Comparison of ENCODE assay signal across 8 cellular contexts in the genomic region with DNA sequence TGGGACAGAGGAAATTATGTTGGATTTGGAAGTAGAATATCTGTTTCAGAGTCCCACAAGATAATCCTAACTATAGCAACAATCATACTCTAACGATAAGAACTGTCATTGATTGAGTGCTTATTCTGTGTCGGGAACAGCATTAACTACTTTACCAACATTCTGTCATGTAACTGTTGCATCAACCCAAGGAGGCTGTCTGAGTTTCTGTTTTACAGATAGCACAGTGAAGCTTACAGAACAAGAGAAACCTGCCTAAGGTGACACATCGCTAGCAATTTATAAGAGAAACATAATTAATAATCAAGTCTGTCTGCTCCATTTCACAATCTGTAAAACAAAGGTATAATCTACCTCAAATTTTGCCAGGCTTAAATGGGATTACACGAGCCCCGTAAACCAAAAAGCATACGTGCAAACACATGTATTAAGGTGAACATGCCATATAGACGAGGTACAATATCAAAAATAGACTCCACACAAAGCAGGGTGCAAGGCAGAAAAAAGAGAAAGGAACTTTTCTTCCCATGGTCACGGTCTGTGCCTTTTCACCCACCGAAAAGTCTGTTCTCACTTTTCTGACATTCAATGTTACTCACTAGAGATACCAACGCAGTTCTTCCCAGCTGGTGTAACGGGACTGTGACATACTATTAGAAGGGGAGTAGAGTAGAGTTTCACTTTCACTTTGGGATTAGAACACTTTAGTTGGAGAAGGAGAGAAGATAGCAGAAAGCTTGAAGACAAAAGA. TPM values are rescaled to one million over a fixed set of nuclear protein-coding genes. Genes with fewer than 3 reads are reported as not detected.
A peak's percentile ranks its signal among the peaks of the same experiment; 100 is the strongest.
DNase-seq lines count a peak whose midpoint lies in the region; ATAC-seq and TF ChIP-seq lines count a peak whose summit lies in the region.

No MANE protein-coding gene starts in this region.

- no peak overlapping the region for H3K27ac ChIP-seq in ovary

- no peak for TF ChIP-seq EP300 in ovary (IDR thresholded peaks at IDR 0.05)

- H3K9me3 ChIP-seq in ovary = no peaks in the 10 kb centered on the region

- peak; percentile 39 for DNase-seq in DMS53 (lab: John Stamatoyannopoulos, UW)
- DNase-seq in MV-4-11 (lab: John Stamatoyannopoulos, UW) = peak; percentile 11
- peak; percentile 46 for DNase-seq in epithelial cell of esophagus (ENCODE audit: low read depth)
- no peak for DNase-seq in ovary
- no peak for DNase-seq in globus pallidus (ENCODE audit: low spot score)
- DNase-seq in DMS153 (lab: John Stamatoyannopoulos, UW) = no peak

- no peak overlapping the region for H3K4me3 ChIP-seq in epithelial cell of esophagus (ENCODE audit: low read length)
- H3K4me3 ChIP-seq in ovary = peak overlapping the region; percentile 31

- no peak for ATAC-seq in HG02970 (IDR thresholded peaks at IDR 0.05; ENCODE audit: low FRiP score, unreplicated experiment)
- no peak for ATAC-seq in HG03460 (IDR thresholded peaks at IDR 0.05; ENCODE audit: unreplicated experiment)

- WGBS in ovary, 3 donors = 59 to 71% (median 70%) methylated on average over 11 of the region's 11 CpGs

- no peaks in the 10 kb centered on the region for H3K4me1 ChIP-seq in ovary (ENCODE audit: insufficient read depth)

- TF ChIP-seq CTCF in epithelial cell of esophagus (IDR thresholded peaks at IDR 0.05; ENCODE audit: insufficient read depth, low read depth, low read length, missing control alignments) (no peak), ovary (IDR thresholded peaks at IDR 0.05) (no peak)

- H3K36me3 ChIP-seq in ovary = no peaks in the 10 kb centered on the region

- H3K27me3 ChIP-seq in ovary = no peaks in the 10 kb centered on the region

- intact Hi-C loops in ovary (cut with DNase I) = no loop called here

- no peak for TF ChIP-seq POLR2A in ovary (IDR thresholded peaks at IDR 0.05)

RNA-seq across cellular contexts. Expression of a gene that starts 37.2 kb away (rescaled TPM):
- 10 to 100 TPM in 2 of 7 donors, 1 to 10 TPM in 5; 1.7 to 19.7 (median 7.7) TPM for total RNA-seq in ovary
- 10 to 100 TPM in 1 of 2 donors, 1 to 10 TPM in 1; 1.3 to 17.5 TPM for polyA plus RNA-seq in ovary

Comparison
In these comparisons a context has a peak if more than half of its experiments do, and no peak if none do; other contexts are left out.
1. DNase-seq: peak in DMS53 (single experiment), MV-4-11 (single experiment) and epithelial cell of esophagus (single experiment); none in ovary (0 of 5), globus pallidus (single experiment) and DMS153 (single experiment).